In genomic region chr11:12994476-12994875, GRCh38 we compare ENCODE assay signal across 20 cellular contexts. TPM values are rescaled to one million over a fixed set of nuclear protein-coding genes. Genes with fewer than 3 reads are reported as not detected.
A peak's percentile ranks its signal among the peaks of the same experiment; 100 is the strongest.
DNase-seq lines count a peak whose midpoint lies in the region; ATAC-seq, FAIRE-seq and TF ChIP-seq lines count a peak whose summit lies in the region.
"Had no signal": no experiment of that assay in that cellular context is flagged by ENCODE, and none has a peak within 500 bp of the region (broad histone marks: within the 10 kb centered on the region; RNA-seq: fewer than 3 reads in every experiment).

No MANE protein-coding gene starts in this region.

- TF ChIP-seq RAD21 in A549 (conservative IDR thresholded peaks at IDR 0.05 in 1 of 2, IDR thresholded peaks at IDR 0.05 in 1 of 2), result no peak
- no peak for TF ChIP-seq RAD21 in HCT116 (IDR thresholded peaks at IDR 0.05; ENCODE audit: low read depth)

- RAD21 ChIA-PET in HCT116 (lab: Charles Lee; ENCODE audit: low non-redundant PET in 1 of 2, low total read pairs in 2 of 2, uncharacterized antibody in 2 of 2, unreplicated experiment in 2 of 2), result no interaction called here

- CTCF ChIA-PET in A549 (lab: Yijun Ruan, JAX) (interaction anchor here (3.4 kb wide), 1 partner anchor 15 kb away, joined by 10 read pairs; the partner anchor contains the start of gene RASSF10), HCT116 (lab: Charles Lee) (no interaction called here), MCF 10A (lab: Yijun Ruan, JAX) (interaction anchor here (0.9 to 1.6 kb wide), 2 partner anchors 14 to 31 kb away, joined by 3 to 5 read pairs; no protein-coding TSS in a partner anchor)

- TF ChIP-seq CTCF in A549 (IDR thresholded peaks at IDR 0.05), result no peak
- TF ChIP-seq CTCF in HCT116 (IDR thresholded peaks at IDR 0.05 in 2 of 3, conservative IDR thresholded peaks at IDR 0.05 in 1 of 3; ENCODE audit: borderline replicate concordance in 1 of 3, insufficient read depth in 1 of 3, low read depth in 2 of 3, low read length in 2 of 3), result no peak
- TF ChIP-seq CTCF in neural crest cell (conservative IDR thresholded peaks at IDR 0.05), result no peak
- TF ChIP-seq CTCF in MCF 10A (IDR thresholded peaks at IDR 0.05; ENCODE audit: unreplicated experiment), result no peak

- H3K27me3 Mint-ChIP-seq in neural crest cell (ENCODE audit: low read depth) (no peaks in the 10 kb centered on the region), MCF 10A (ENCODE audit: insufficient read depth, unreplicated experiment) (no peaks in the 10 kb centered on the region)

- no peaks in the 10 kb centered on the region for H3K9me3 ChIP-seq in A549
- no peaks in the 10 kb centered on the region for H3K9me3 ChIP-seq in HCT116 (ENCODE audit: control insufficient read depth in 1 of 2, insufficient read depth in 1 of 2, low read depth in 1 of 2, low read length in 2 of 2)
- H3K9me3 ChIP-seq in adipocyte (ENCODE audit: control insufficient read depth, low read length), result no peaks in the 10 kb centered on the region
- H3K9me3 ChIP-seq: Caco-2, HAP-1 had no signal

- H3K9ac ChIP-seq in HCT116 (ENCODE audit: low read length) (no peak overlapping the region), adipocyte (ENCODE audit: low read length) (no peak overlapping the region)

- peak; percentile 32 for FAIRE-seq in A549 (lab: Jason Lieb, UNC)
- FAIRE-seq: A204.1, D721Med, G401.6, GM12891, GM19239, H1 had no signal

- intact Hi-C loops in HCT116 (cut with micrococcal nuclease) (loop anchor here (1.0 kb wide), 1 partner anchor 46 kb away; no protein-coding TSS in a partner anchor), MCF 10A (cut with micrococcal nuclease) (no loop called here)

- H3K4me3 Mint-ChIP-seq in neural crest cell (no peak overlapping the region), MCF 10A (ENCODE audit: unreplicated experiment) (no peak overlapping the region)
- H3K4me3 Mint-ChIP-seq: CD4-positive, alpha-beta T cell had no signal

- no peak overlapping the region for H2AFZ ChIP-seq in HCT116 (ENCODE audit: low read depth, low read length, poor library complexity, severe bottlenecking)

- peaks cover 10% of the 10 kb centered on the region for H3K36me3 Mint-ChIP-seq in neural crest cell (ENCODE audit: low read depth)
- no peaks in the 10 kb centered on the region for H3K36me3 Mint-ChIP-seq in MCF 10A (ENCODE audit: insufficient read depth, unreplicated experiment)

- no peaks in the 10 kb centered on the region for H3K9me2 ChIP-seq in HCT116 (ENCODE audit: insufficient read depth)

- POLR2A ChIA-PET in A549 (lab: Yijun Ruan, JAX) (no interaction called here), HCT116 (lab: Charles Lee) (no interaction called here), MCF 10A (lab: Yijun Ruan, JAX) (interaction anchor here (1.2 kb wide), 1 partner anchor 8 kb away, joined by 3 read pairs; no protein-coding TSS in a partner anchor)

- H3K4me3 ChIP-seq in A549 (no peak overlapping the region), HCT116 (replicated peaks in 1 of 2; ENCODE audit: low read depth in 1 of 2, low read length in 2 of 2) (no peak overlapping the region), adipocyte (ENCODE audit: low read length) (peak overlapping the region; percentile 47)
- H3K4me3 ChIP-seq: HAP-1 had no signal

- H3K9me3 Mint-ChIP-seq in neural crest cell, result peaks cover 11% of the 10 kb centered on the region
- no peaks in the 10 kb centered on the region for H3K9me3 Mint-ChIP-seq in MCF 10A (ENCODE audit: unreplicated experiment)
- H3K9me3 Mint-ChIP-seq: CD4-positive, alpha-beta T cell had no signal

- ATAC-seq in A549 (no peak), HCT116 (no peak), GM19455 (IDR thresholded peaks at IDR 0.05; ENCODE audit: unreplicated experiment) (no peak), GM21515 (IDR thresholded peaks at IDR 0.05; ENCODE audit: unreplicated experiment) (no peak)

- WGBS in A549 (ENCODE audit: missing lambda C conversion rate), result 70% methylated on average over 2 of the region's 2 CpGs

- H3K4me2 ChIP-seq in A549 (no peak overlapping the region), HCT116 (ENCODE audit: low read length) (peak overlapping the region; percentile 38)

- no peaks in the 10 kb centered on the region for H3K79me2 ChIP-seq in HCT116 (ENCODE audit: insufficient read depth, low read length)

- TF ChIP-seq EP300 in A549 (IDR thresholded peaks at IDR 0.05), result no peak

- H3K27ac ChIP-seq in A549 (no peak overlapping the region), HCT116 (ENCODE audit: low read depth, low read length) (no peak overlapping the region)
- H3K27ac ChIP-seq: C4-2B had no signal

- peaks cover 18% of the 10 kb centered on the region for H3K4me1 Mint-ChIP-seq in neural crest cell
- no peaks in the 10 kb centered on the region for H3K4me1 Mint-ChIP-seq in MCF 10A (ENCODE audit: insufficient read depth, unreplicated experiment)

- BruUV-seq in HCT116 (replicated peaks; lab: Mats Ljungman, UMichigan) (no TSS peak), MCF 10A (replicated peaks; lab: Mats Ljungman, UMichigan) (no TSS peak)

- H3K27me3 ChIP-seq in HCT116 (ENCODE audit: insufficient read depth, low read length) (no peaks in the 10 kb centered on the region), adipocyte (replicated peaks; ENCODE audit: control insufficient read depth, insufficient read depth, low read length) (peaks cover 9% of the 10 kb centered on the region)

- no peaks in the 10 kb centered on the region for H4K20me1 ChIP-seq in HCT116 (ENCODE audit: insufficient read depth)

- H3K4me1 ChIP-seq in A549 (no peaks in the 10 kb centered on the region), HCT116 (ENCODE audit: control insufficient read depth in 1 of 2, insufficient read depth in 2 of 2, low read length in 2 of 2) (peaks cover 0 to 13% of the 10 kb centered on the region in 2 experiments; a peak in 2 of 4 replicates), adipocyte (ENCODE audit: control insufficient read depth, insufficient read depth, low read length) (peaks cover 4% of the 10 kb centered on the region)
- H3K4me1 ChIP-seq: HAP-1 had no signal

- H3K27ac Mint-ChIP-seq in neural crest cell (ENCODE audit: unreplicated experiment) (peak overlapping the region; percentile 46), MCF 10A (ENCODE audit: low read depth, unreplicated experiment) (no peak overlapping the region)
- H3K27ac Mint-ChIP-seq: CD4-positive, alpha-beta T cell had no signal

- no peak for TF ChIP-seq POLR2A in A549 (IDR thresholded peaks at IDR 0.05; ENCODE audit: low read length)
- TF ChIP-seq POLR2A in HCT116 (IDR thresholded peaks at IDR 0.05; ENCODE audit: borderline replicate concordance, extremely low read depth, insufficient read depth, insufficient read length), result no peak

- H3K36me3 ChIP-seq in HCT116 (ENCODE audit: control insufficient read depth in 1 of 2, insufficient read depth in 2 of 2, low read length in 2 of 2) (no peaks in the 10 kb centered on the region), adipocyte (ENCODE audit: control insufficient read depth, insufficient read depth, low read length, severe bottlenecking) (no peaks in the 10 kb centered on the region)
- H3K36me3 ChIP-seq: HAP-1 had no signal

- DNase-seq in A549 (ENCODE audit: low read depth in 1 of 2, low spot score in 1 of 2), result no peak
- DNase-seq in HCT116 (ENCODE audit: low read depth, low spot score), result no peak
- DNase-seq in adipocyte (ENCODE audit: low read depth), result no peak
- DNase-seq in neural crest cell (ENCODE audit: low read depth, low spot score), result no peak
- no peak for DNase-seq in MCF 10A (ENCODE audit: unreplicated experiment)
- no peak for DNase-seq in NCI-H226
- DNase-seq: AML-193; Caco-2; CD4-positive, alpha-beta T cell had no signal

TF ChIP-seq in A549, 52 proteins besides CTCF, POLR2A, EP300 and RAD21 (continues in another document):
- TF ChIP-seq HEYL (CRISPR knock-in tag; IDR thresholded peaks at IDR 0.05) (no peak), MYC (IDR thresholded peaks at IDR 0.05; ENCODE audit: borderline replicate concordance, low read length) (no peak), HDAC2 (IDR thresholded peaks at IDR 0.05) (no peak), HOXA7 (CRISPR knock-in tag; IDR thresholded peaks at IDR 0.05) (no peak)
- TF ChIP-seq, protein P1, sequence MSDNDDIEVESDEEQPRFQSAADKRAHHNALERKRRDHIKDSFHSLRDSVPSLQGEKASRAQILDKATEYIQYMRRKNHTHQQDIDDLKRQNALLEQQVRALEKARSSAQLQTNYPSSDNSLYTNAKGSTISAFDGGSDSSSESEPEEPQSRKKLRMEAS (IDR thresholded peaks at IDR 0.05), result no peak

TF ChIP-seq in HCT116, 20 proteins besides CTCF, POLR2A, EP300 and RAD21 (continues in another document):
- TF ChIP-seq EZH2phosphoT487 (IDR thresholded peaks at IDR 0.05; ENCODE audit: borderline replicate concordance), result no peak
- no peak for TF ChIP-seq CEBPB (IDR thresholded peaks at IDR 0.05; ENCODE audit: low read depth)
- TF ChIP-seq, protein P1 (IDR thresholded peaks at IDR 0.05), result no peak
- TF ChIP-seq POLR2AphosphoS5 (IDR thresholded peaks at IDR 0.05; ENCODE audit: low read depth, low read length), result no peak
- TF ChIP-seq, protein P2, sequence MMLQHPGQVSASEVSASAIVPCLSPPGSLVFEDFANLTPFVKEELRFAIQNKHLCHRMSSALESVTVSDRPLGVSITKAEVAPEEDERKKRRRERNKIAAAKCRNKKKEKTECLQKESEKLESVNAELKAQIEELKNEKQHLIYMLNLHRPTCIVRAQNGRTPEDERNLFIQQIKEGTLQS (IDR thresholded peaks at IDR 0.05), result no peak
- no peak for TF ChIP-seq FOSL1 (IDR thresholded peaks at IDR 0.05; ENCODE audit: low read depth)
- TF ChIP-seq JUND (IDR thresholded peaks at IDR 0.05), result no peak
- TF ChIP-seq YY1 (IDR thresholded peaks at IDR 0.05; ENCODE audit: extremely low read depth, insufficient replicate concordance, low read depth, low read length), result no peak

RNA-seq across cellular contexts. Expression of gene RASSF10, which starts 14.6 kb away (rescaled TPM):
- polyA plus RNA-seq in A549 (2011; rRNA removed) (2.4 and 3.9 TPM in 2 replicates), A549 (2017; fragmentation: RNase III; extraction: RNeasy Plus Mini Kit Qiagen cat#74134 plus additional on column Dnase treatment) (9.7 to 12.5 TPM (median 10.3 TPM) in 3 replicates)
- 3.0 and 3.7 TPM in 2 replicates for polyA plus RNA-seq in A549 (2012; cell fraction: cytosol; rRNA removed)
- 3.5 and 4.8 TPM in 2 replicates for polyA plus RNA-seq in A549 (2012; cell fraction: nucleus; rRNA removed)
- polyA minus RNA-seq in A549 (2011; rRNA and poly(A)+ RNA removed), result 2.6 and 3.2 TPM in 2 replicates
- total RNA-seq in HCT116 (2021; ENCODE audit: unreplicated experiment) (not detected), neural crest cell (6.0 and 6.4 TPM in 2 replicates), MCF 10A (2022) (not detected in 2 replicates)
- not detected in 2 replicates for polyA plus RNA-seq in HCT116 (2012)
- total RNA-seq: CD4-positive, alpha-beta T cell had no signal
- polyA plus RNA-seq: BJ had no signal
